In genomic region chr10:109127363-109127762, GRCh38 we compare ENCODE assay signal across 24 cellular contexts.
DNase-seq lines count a peak whose midpoint lies in the region; ATAC-seq, FAIRE-seq and TF ChIP-seq lines count a peak whose summit lies in the region.
"Had no signal": no experiment of that assay in that cellular context is flagged by ENCODE, and none has a peak within 500 bp of the region (broad histone marks: within the 10 kb centered on the region; RNA-seq: fewer than 3 reads in every experiment).

No MANE protein-coding gene starts in this region.

- no peaks in the 10 kb centered on the region for H3K79me1 ChIP-seq in IMR-90 (ENCODE audit: low read depth in 1 of 2, low read length in 2 of 2)

- intact Hi-C loops in IMR-90 (cut with micrococcal nuclease) (no loop called here), posterior vena cava (cut with DNase I) (no loop called here)

- no peaks in the 10 kb centered on the region for H3K36me3 ChIP-seq in IMR-90 (ENCODE audit: control insufficient read depth, insufficient read depth, low read length)
- H3K36me3 ChIP-seq: BE2C, BLaER1 had no signal

- no TSS peak for BruUV-seq in IMR-90 (replicated peaks; lab: Mats Ljungman, UMichigan)

- TF ChIP-seq RAD21 in A549 (conservative IDR thresholded peaks at IDR 0.05 in 1 of 2, IDR thresholded peaks at IDR 0.05 in 1 of 2) (no peak), IMR-90 (IDR thresholded peaks at IDR 0.05; ENCODE audit: low read length) (no peak)

- H3K4me2 ChIP-seq in A549 (no peak overlapping the region), IMR-90 (ENCODE audit: low read depth, low read length) (no peak overlapping the region)
- H3K4me2 ChIP-seq: BLaER1 had no signal

- TF ChIP-seq POLR2A in A549 (IDR thresholded peaks at IDR 0.05; ENCODE audit: low read length) = no peak
- TF ChIP-seq POLR2A in IMR-90 (IDR thresholded peaks at IDR 0.05; ENCODE audit: low read depth, low read length) = no peak

- H3K4me3 ChIP-seq in A549 (no peak overlapping the region), IMR-90 (ENCODE audit: insufficient read depth, low read depth, low read length) (no peak overlapping the region)
- H3K4me3 ChIP-seq: BLaER1, GM12878 had no signal

- TF ChIP-seq CTCF in A549 (IDR thresholded peaks at IDR 0.05) = no peak
- no peak for TF ChIP-seq CTCF in IMR-90 (conservative IDR thresholded peaks at IDR 0.05; ENCODE audit: low read depth, low read length)

- TF ChIP-seq EP300 in A549 (IDR thresholded peaks at IDR 0.05) = no peak

- no peak overlapping the region for H3K4ac ChIP-seq in IMR-90 (ENCODE audit: low read depth, low read length)

- POLR2A ChIA-PET in A549 (lab: Yijun Ruan, JAX) (no interaction called here), IMR-90 (lab: Charles Lee; ENCODE audit: unreplicated experiment) (no interaction called here)

- H4K5ac ChIP-seq in IMR-90 (ENCODE audit: low read depth, low read length) = no peak overlapping the region

- H3K18ac ChIP-seq in IMR-90 (ENCODE audit: low read depth, low read length) = no peak overlapping the region

- H3K14ac ChIP-seq in IMR-90 (replicated peaks; ENCODE audit: low read depth, low read length) = no peak overlapping the region

- H2AFZ ChIP-seq in IMR-90 (replicated peaks; ENCODE audit: low read length, poor library complexity) = no peak overlapping the region

- H3K4me1 ChIP-seq in A549 (no peaks in the 10 kb centered on the region), IMR-90 (ENCODE audit: control insufficient read depth, insufficient read depth, low read length) (no peaks in the 10 kb centered on the region)
- H3K4me1 ChIP-seq: BE2C, BLaER1 had no signal

- H4K91ac ChIP-seq in IMR-90 (ENCODE audit: insufficient read depth, low read depth, low read length) = no peak overlapping the region

- H2AK9ac ChIP-seq in IMR-90 (replicated peaks; ENCODE audit: low read depth, low read length, poor library complexity) = no peak overlapping the region

- H2BK120ac ChIP-seq in IMR-90 (ENCODE audit: low read depth, low read length) = no peak overlapping the region

- ATAC-seq in A549 (no peak), IMR-90 (ENCODE audit: low read depth) (no peak)
- ATAC-seq: GM12878 had no signal

- in situ Hi-C loops in IMR-90 (cut with MboI; ENCODE audit: low sequenced_read_pairs) = no loop called here

- no peak overlapping the region for H3K27ac ChIP-seq in A549
- no peak overlapping the region for H3K27ac ChIP-seq in IMR-90 (ENCODE audit: insufficient read depth, low read length)
- H3K27ac ChIP-seq: BLaER1 had no signal

- H2BK20ac ChIP-seq in IMR-90 (ENCODE audit: low read depth, low read length) = no peak overlapping the region

- no peak overlapping the region for H2BK15ac ChIP-seq in IMR-90 (ENCODE audit: low read depth, low read length)

- FAIRE-seq in A549 (lab: Jason Lieb, UNC) = no peak
- FAIRE-seq: A204.1, GM12878, GM12892, GM18507 had no signal

- no peak overlapping the region for H3K23ac ChIP-seq in IMR-90 (ENCODE audit: low read depth, low read length)

- H3K9me3 ChIP-seq in A549 = no peaks in the 10 kb centered on the region
- peaks cover 2% of the 10 kb centered on the region; the same call in 1 of the 2 replicates for H3K9me3 ChIP-seq in IMR-90 (ENCODE audit: control insufficient read depth, insufficient read depth, low read length)
- H3K9me3 ChIP-seq: BE2C, BLaER1 had no signal

- CTCF ChIA-PET in A549 (lab: Yijun Ruan, JAX) = no interaction called here
- CTCF ChIA-PET in IMR-90 (lab: Yijun Ruan, JAX) = no interaction called here

- H3K9me1 ChIP-seq in IMR-90 (ENCODE audit: insufficient read depth, low read length) = no peaks in the 10 kb centered on the region

- H3K9ac ChIP-seq in IMR-90 (ENCODE audit: low read depth, low read length) = no peak overlapping the region
- H3K9ac ChIP-seq: BLaER1 had no signal

- DNase-seq in A549 (ENCODE audit: low read depth in 1 of 2, low spot score in 1 of 2) (no peak), IMR-90 (no peak), kidney tubule cell (ENCODE audit: low spot score) (peak; percentile 6), NCI-H1436 treated with DMSO at 0.1 percent for 48 hours (lab: John Stamatoyannopoulos, UW) (no peak), posterior vena cava (ENCODE audit: low spot score) (no peak)
- DNase-seq: 8988T; BE2C; C1 segment of cervical spinal cord; CD4-positive, alpha-beta memory T cell; CD4-positive, CD25-positive, alpha-beta regulatory T cell; CD8-positive, alpha-beta memory T cell; COR-L47; DMS 273 treated with DMSO at 0.1 percent for 48 hours; DMS153; DMS53; DMS79; DND-41; EL; GDM1 had no signal

- H4K8ac ChIP-seq in IMR-90 (ENCODE audit: low read depth in 2 of 2, low read length in 2 of 2) = no peak overlapping the region

- H3K27me3 ChIP-seq in IMR-90 (ENCODE audit: control insufficient read depth, insufficient read depth, low read length) = no peaks in the 10 kb centered on the region
- H3K27me3 ChIP-seq: BE2C, BLaER1 had no signal

- H3K56ac ChIP-seq in IMR-90 (ENCODE audit: extremely low read depth, insufficient read depth, low read length) = no peak overlapping the region

- H4K20me1 ChIP-seq in IMR-90 (ENCODE audit: insufficient read depth, low read length) = no peaks in the 10 kb centered on the region
- H4K20me1 ChIP-seq: BLaER1 had no signal

- dilution Hi-C loops in IMR-90 (cut with HindIII; ENCODE audit: low sequenced_read_pairs, unreplicated experiment) = no loop called here

- H2BK5ac ChIP-seq in IMR-90 (ENCODE audit: low read depth, low read length, poor library complexity, severe bottlenecking) = no peak overlapping the region

- 12% methylated on average over 1 of the region's 1 CpG for WGBS in A549 (ENCODE audit: missing lambda C conversion rate)
- no CpG with 5 or more reads among the region's 1 CpG for WGBS in IMR-90 (ENCODE audit: extremely low coverage in 2 of 2, insufficient read length in 1 of 2), 2 experiments

- no peak overlapping the region for H2AK5ac ChIP-seq in IMR-90 (ENCODE audit: low read depth, low read length)

TF ChIP-seq in A549, 52 proteins besides CTCF, POLR2A, EP300 and RAD21:
- TF ChIP-seq FOSL2 (IDR thresholded peaks at IDR 0.05) (no peak), FOSL2 (CRISPR knock-in tag; IDR thresholded peaks at IDR 0.05) (no peak), MAFK (IDR thresholded peaks at IDR 0.05; ENCODE audit: partially characterized antibody) (peak; percentile 74)

TF ChIP-seq in IMR-90, 13 proteins besides CTCF, POLR2A, EP300 and RAD21:
- TF ChIP-seq MAFK (IDR thresholded peaks at IDR 0.05; ENCODE audit: low read depth, low read length) (peak; percentile 77), NFE2L2 (IDR thresholded peaks at IDR 0.05; ENCODE audit: low read depth, low read length) (no peak)
